1 cellular context compared by ENCODE assay signal in the genomic region with DNA sequence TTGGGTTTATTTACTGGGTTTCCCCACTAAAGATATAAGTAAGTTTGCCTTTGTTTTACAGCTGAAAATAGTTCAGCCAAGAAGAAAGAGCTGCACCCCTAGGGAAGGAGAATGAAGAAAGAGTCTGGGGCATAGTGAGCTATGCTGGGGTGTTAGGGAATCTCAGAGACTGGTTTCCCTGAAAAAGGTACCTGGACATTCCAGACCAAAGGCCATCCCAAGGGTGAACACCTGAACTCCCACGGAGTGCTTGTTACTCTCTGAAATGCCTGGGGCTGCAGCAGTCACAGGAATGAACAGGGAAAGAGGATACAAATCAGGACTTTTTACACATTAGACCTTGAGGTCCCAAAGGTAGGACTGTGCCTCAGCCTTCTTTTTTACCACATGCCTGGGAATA.
TF ChIP-seq lines count a peak whose summit lies in the region.

No MANE protein-coding gene starts in this region.

TF ChIP-seq in GM23338, 12 proteins besides CTCF, POLR2A, EP300 and RAD21 (continued from another document):
- TF ChIP-seq, protein P1, sequence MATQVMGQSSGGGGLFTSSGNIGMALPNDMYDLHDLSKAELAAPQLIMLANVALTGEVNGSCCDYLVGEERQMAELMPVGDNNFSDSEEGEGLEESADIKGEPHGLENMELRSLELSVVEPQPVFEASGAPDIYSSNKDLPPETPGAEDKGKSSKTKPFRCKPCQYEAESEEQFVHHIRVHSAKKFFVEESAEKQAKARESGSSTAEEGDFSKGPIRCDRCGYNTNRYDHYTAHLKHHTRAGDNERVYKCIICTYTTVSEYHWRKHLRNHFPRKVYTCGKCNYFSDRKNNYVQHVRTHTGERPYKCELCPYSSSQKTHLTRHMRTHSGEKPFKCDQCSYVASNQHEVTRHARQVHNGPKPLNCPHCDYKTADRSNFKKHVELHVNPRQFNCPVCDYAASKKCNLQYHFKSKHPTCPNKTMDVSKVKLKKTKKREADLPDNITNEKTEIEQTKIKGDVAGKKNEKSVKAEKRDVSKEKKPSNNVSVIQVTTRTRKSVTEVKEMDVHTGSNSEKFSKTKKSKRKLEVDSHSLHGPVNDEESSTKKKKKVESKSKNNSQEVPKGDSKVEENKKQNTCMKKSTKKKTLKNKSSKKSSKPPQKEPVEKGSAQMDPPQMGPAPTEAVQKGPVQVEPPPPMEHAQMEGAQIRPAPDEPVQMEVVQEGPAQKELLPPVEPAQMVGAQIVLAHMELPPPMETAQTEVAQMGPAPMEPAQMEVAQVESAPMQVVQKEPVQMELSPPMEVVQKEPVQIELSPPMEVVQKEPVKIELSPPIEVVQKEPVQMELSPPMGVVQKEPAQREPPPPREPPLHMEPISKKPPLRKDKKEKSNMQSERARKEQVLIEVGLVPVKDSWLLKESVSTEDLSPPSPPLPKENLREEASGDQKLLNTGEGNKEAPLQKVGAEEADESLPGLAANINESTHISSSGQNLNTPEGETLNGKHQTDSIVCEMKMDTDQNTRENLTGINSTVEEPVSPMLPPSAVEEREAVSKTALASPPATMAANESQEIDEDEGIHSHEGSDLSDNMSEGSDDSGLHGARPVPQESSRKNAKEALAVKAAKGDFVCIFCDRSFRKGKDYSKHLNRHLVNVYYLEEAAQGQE (IDR thresholded peaks at IDR 0.05; ENCODE audit: unreplicated experiment) = no peak
- TF ChIP-seq ZNF114 (CRISPR knock-in tag; IDR thresholded peaks at IDR 0.05) (no peak), EZH2phosphoT487 (IDR thresholded peaks at IDR 0.05; ENCODE audit: unreplicated experiment) (no peak), NANOG (IDR thresholded peaks at IDR 0.05; ENCODE audit: borderline replicate concordance) (no peak), EZH2 (IDR thresholded peaks at IDR 0.05; ENCODE audit: low read depth, unreplicated experiment) (no peak), POLR2AphosphoS5 (IDR thresholded peaks at IDR 0.05; ENCODE audit: low read depth) (no peak), STAT1 (IDR thresholded peaks at IDR 0.05; ENCODE audit: unreplicated experiment) (no peak)
- TF ChIP-seq, protein P2, sequence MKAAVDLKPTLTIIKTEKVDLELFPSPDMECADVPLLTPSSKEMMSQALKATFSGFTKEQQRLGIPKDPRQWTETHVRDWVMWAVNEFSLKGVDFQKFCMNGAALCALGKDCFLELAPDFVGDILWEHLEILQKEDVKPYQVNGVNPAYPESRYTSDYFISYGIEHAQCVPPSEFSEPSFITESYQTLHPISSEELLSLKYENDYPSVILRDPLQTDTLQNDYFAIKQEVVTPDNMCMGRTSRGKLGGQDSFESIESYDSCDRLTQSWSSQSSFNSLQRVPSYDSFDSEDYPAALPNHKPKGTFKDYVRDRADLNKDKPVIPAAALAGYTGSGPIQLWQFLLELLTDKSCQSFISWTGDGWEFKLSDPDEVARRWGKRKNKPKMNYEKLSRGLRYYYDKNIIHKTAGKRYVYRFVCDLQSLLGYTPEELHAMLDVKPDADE (IDR thresholded peaks at IDR 0.05) = no peak
- TF ChIP-seq, protein P3, sequence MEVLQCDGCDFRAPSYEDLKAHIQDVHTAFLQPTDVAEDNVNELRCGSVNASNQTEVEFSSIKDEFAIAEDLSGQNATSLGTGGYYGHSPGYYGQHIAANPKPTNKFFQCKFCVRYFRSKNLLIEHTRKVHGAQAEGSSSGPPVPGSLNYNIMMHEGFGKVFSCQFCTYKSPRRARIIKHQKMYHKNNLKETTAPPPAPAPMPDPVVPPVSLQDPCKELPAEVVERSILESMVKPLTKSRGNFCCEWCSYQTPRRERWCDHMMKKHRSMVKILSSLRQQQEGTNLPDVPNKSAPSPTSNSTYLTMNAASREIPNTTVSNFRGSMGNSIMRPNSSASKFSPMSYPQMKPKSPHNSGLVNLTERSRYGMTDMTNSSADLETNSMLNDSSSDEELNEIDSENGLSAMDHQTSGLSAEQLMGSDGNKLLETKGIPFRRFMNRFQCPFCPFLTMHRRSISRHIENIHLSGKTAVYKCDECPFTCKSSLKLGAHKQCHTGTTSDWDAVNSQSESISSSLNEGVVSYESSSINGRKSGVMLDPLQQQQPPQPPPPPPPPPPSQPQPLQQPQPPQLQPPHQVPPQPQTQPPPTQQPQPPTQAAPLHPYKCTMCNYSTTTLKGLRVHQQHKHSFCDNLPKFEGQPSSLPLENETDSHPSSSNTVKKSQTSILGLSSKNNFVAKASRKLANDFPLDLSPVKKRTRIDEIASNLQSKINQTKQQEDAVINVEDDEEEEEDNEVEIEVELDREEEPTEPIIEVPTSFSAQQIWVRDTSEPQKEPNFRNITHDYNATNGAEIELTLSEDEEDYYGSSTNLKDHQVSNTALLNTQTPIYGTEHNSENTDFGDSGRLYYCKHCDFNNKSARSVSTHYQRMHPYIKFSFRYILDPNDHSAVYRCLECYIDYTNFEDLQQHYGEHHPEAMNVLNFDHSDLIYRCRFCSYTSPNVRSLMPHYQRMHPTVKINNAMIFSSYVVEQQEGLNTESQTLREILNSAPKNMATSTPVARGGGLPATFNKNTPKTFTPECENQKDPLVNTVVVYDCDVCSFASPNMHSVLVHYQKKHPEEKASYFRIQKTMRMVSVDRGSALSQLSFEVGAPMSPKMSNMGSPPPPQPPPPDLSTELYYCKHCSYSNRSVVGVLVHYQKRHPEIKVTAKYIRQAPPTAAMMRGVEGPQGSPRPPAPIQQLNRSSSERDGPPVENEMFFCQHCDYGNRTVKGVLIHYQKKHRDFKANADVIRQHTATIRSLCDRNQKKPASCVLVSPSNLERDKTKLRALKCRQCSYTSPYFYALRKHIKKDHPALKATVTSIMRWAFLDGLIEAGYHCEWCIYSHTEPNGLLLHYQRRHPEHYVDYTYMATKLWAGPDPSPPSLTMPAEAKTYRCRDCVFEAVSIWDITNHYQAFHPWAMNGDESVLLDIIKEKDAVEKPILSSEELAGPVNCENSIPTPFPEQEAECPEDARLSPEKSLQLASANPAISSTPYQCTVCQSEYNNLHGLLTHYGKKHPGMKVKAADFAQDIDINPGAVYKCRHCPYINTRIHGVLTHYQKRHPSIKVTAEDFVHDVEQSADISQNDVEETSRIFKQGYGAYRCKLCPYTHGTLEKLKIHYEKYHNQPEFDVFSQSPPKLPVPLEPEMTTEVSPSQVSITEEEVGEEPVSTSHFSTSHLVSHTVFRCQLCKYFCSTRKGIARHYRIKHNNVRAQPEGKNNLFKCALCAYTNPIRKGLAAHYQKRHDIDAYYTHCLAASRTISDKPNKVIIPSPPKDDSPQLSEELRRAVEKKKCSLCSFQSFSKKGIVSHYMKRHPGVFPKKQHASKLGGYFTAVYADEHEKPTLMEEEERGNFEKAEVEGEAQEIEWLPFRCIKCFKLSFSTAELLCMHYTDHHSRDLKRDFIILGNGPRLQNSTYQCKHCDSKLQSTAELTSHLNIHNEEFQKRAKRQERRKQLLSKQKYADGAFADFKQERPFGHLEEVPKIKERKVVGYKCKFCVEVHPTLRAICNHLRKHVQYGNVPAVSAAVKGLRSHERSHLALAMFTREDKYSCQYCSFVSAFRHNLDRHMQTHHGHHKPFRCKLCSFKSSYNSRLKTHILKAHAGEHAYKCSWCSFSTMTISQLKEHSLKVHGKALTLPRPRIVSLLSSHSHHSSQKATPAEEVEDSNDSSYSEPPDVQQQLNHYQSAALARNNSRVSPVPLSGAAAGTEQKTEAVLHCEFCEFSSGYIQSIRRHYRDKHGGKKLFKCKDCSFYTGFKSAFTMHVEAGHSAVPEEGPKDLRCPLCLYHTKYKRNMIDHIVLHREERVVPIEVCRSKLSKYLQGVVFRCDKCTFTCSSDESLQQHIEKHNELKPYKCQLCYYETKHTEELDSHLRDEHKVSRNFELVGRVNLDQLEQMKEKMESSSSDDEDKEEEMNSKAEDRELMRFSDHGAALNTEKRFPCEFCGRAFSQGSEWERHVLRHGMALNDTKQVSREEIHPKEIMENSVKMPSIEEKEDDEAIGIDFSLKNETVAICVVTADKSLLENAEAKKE (CRISPR knock-in tag; IDR thresholded peaks at IDR 0.05) = no peak
TF ChIP-seq in GM23338: peak in this region for 0.
